In genomic region chr2:98027535-98027934, GRCh38 we compare ENCODE assay signal across 12 cellular contexts. TPM values are rescaled to one million over a fixed set of nuclear protein-coding genes. Genes with fewer than 3 reads are reported as not detected.
A peak's percentile ranks its signal among the peaks of the same experiment; 100 is the strongest.
DNase-seq lines count a peak whose midpoint lies in the region; ATAC-seq and TF ChIP-seq lines count a peak whose summit lies in the region.
"Had no signal": no experiment of that assay in that cellular context is flagged by ENCODE, and none has a peak within 500 bp of the region (broad histone marks: within the 10 kb centered on the region; RNA-seq: fewer than 3 reads in every experiment).

No MANE protein-coding gene starts in this region.

- no peaks in the 10 kb centered on the region for H3K36me3 ChIP-seq in BE2C
- H3K36me3 ChIP-seq: SJSA1 had no signal

- no peaks in the 10 kb centered on the region for H3K27me3 ChIP-seq in BE2C
- H3K27me3 ChIP-seq: SJSA1 had no signal

- H3K9me3 ChIP-seq in BE2C: no peaks in the 10 kb centered on the region
- H3K9me3 ChIP-seq: SJSA1 had no signal

- H3K36me3 Mint-ChIP-seq in naive thymus-derived CD8-positive, alpha-beta T cell: no peaks in the 10 kb centered on the region
- no peaks in the 10 kb centered on the region for H3K36me3 Mint-ChIP-seq in activated CD4-positive, alpha-beta memory T cell treated with anti-CD3 and anti-CD28 coated beads for 36 hours

- ATAC-seq in GM18867 (IDR thresholded peaks at IDR 0.05; ENCODE audit: unreplicated experiment): peak; percentile 59
- ATAC-seq in GM21737 (IDR thresholded peaks at IDR 0.05; ENCODE audit: unreplicated experiment): peak; percentile 36
- ATAC-seq in HG03457 (IDR thresholded peaks at IDR 0.05; ENCODE audit: unreplicated experiment): peak; percentile 31
- ATAC-seq in naive thymus-derived CD8-positive, alpha-beta T cell: peak in 1 of 2 donors; percentile 35

- H3K9me3 Mint-ChIP-seq in naive thymus-derived CD8-positive, alpha-beta T cell: no peaks in the 10 kb centered on the region
- H3K9me3 Mint-ChIP-seq in activated CD4-positive, alpha-beta memory T cell treated with anti-CD3 and anti-CD28 coated beads for 36 hours: no peaks in the 10 kb centered on the region

- peaks cover 17 to 45% (median 28%) of the 10 kb centered on the region in 4 donors for H3K4me1 Mint-ChIP-seq in naive thymus-derived CD8-positive, alpha-beta T cell
- H3K4me1 Mint-ChIP-seq in activated CD4-positive, alpha-beta memory T cell treated with anti-CD3 and anti-CD28 coated beads for 36 hours (ENCODE audit: low read depth): peaks cover 18% of the 10 kb centered on the region

- intact Hi-C loops in activated CD4-positive, alpha-beta memory T cell treated with anti-CD3 and anti-CD28 coated beads for 36 hours (cut with micrococcal nuclease): no loop called here

- no peak for DNase-seq in naive thymus-derived CD8-positive, alpha-beta T cell
- DNase-seq in activated CD4-positive, alpha-beta memory T cell treated with anti-CD3 and anti-CD28 coated beads for 36 hours: no peak
- no peak for DNase-seq in activated CD4-positive, alpha-beta T cell treated with anti-CD3 and anti-CD28 coated beads, Interleukin-2, amount 50 U/mL, for 48 hours
- DNase-seq in NCI-H1417 (lab: John Stamatoyannopoulos, UW) (no peak), BE2C (no peak)
- DNase-seq: activated gamma-delta T cell, GF-D8 had no signal

- CTCF ChIA-PET in activated CD4-positive, alpha-beta memory T cell treated with anti-CD3 and anti-CD28 coated beads for 36 hours (lab: Charles Lee): interaction anchor here (0.6 to 1.2 kb wide), 2 partner anchors 151 to 221 kb away, joined by 3 read pairs; no protein-coding TSS in a partner anchor

- H3K4me3 Mint-ChIP-seq in naive thymus-derived CD8-positive, alpha-beta T cell: peak overlapping the region in 9 of 10 donors; percentile 26 to 81 (median 69)
- H3K4me3 Mint-ChIP-seq in activated CD4-positive, alpha-beta memory T cell treated with anti-CD3 and anti-CD28 coated beads for 36 hours: no peak overlapping the region

- H3K27me3 Mint-ChIP-seq in naive thymus-derived CD8-positive, alpha-beta T cell: peaks cover 0 to 19% (median 5%) of the 10 kb centered on the region in 5 donors
- peaks cover 4% of the 10 kb centered on the region for H3K27me3 Mint-ChIP-seq in activated CD4-positive, alpha-beta memory T cell treated with anti-CD3 and anti-CD28 coated beads for 36 hours

- no peak overlapping the region for H3K4me3 ChIP-seq in BE2C (ENCODE audit: low read depth, low read length)
- H3K4me3 ChIP-seq: SJSA1 had no signal

- peak overlapping the region in 6 of 10 donors; percentile 17 to 74 (median 66) for H3K27ac Mint-ChIP-seq in naive thymus-derived CD8-positive, alpha-beta T cell
- no peak overlapping the region for H3K27ac Mint-ChIP-seq in activated CD4-positive, alpha-beta memory T cell treated with anti-CD3 and anti-CD28 coated beads for 36 hours

- POLR2A ChIA-PET in naive thymus-derived CD8-positive, alpha-beta T cell (lab: Charles Lee): no interaction called here
- POLR2A ChIA-PET in activated CD4-positive, alpha-beta memory T cell treated with anti-CD3 and anti-CD28 coated beads for 36 hours (lab: Charles Lee): no interaction called here

- TF ChIP-seq CTCF in BE2C (IDR thresholded peaks at IDR 0.05; ENCODE audit: low read depth, low read length): no peak

- H3K4me1 ChIP-seq in BE2C: no peaks in the 10 kb centered on the region
- H3K4me1 ChIP-seq: SJSA1 had no signal

RNA-seq across cellular contexts. Expression of gene TMEM131, which starts 31.8 kb away (rescaled TPM):
- total RNA-seq in naive thymus-derived CD8-positive, alpha-beta T cell: 10 to 100 TPM; 51.6 to 61.4 TPM
- 10 to 100 TPM; 11.4 to 18.1 (median 17.5) TPM for polyA plus RNA-seq in naive thymus-derived CD8-positive, alpha-beta T cell
- total RNA-seq in activated CD4-positive, alpha-beta memory T cell treated with anti-CD3 and anti-CD28 coated beads for 36 hours: 10 to 100 TPM; 23.1 to 23.7 TPM
- 9.7 TPM for polyA plus RNA-seq in BE2C (2012; ENCODE audit: insufficient read depth, insufficient read length, low read depth)

RNA-seq across cellular contexts. Expression of gene VWA3B, which starts 59.4 kb away (rescaled TPM):
- total RNA-seq in naive thymus-derived CD8-positive, alpha-beta T cell: not detected
- polyA plus RNA-seq in naive thymus-derived CD8-positive, alpha-beta T cell: under 1 TPM in 1 of 3 donors, not detected in 2; 0.63 TPM
- total RNA-seq in activated CD4-positive, alpha-beta memory T cell treated with anti-CD3 and anti-CD28 coated beads for 36 hours: not detected
- polyA plus RNA-seq in BE2C (2012; ENCODE audit: insufficient read depth, insufficient read length, low read depth): not detected
- total RNA-seq: lung microvascular endothelial cell, SJSA1 had no signal
